Comparison of ENCODE assay signal across 8 cellular contexts in the genomic region with DNA sequence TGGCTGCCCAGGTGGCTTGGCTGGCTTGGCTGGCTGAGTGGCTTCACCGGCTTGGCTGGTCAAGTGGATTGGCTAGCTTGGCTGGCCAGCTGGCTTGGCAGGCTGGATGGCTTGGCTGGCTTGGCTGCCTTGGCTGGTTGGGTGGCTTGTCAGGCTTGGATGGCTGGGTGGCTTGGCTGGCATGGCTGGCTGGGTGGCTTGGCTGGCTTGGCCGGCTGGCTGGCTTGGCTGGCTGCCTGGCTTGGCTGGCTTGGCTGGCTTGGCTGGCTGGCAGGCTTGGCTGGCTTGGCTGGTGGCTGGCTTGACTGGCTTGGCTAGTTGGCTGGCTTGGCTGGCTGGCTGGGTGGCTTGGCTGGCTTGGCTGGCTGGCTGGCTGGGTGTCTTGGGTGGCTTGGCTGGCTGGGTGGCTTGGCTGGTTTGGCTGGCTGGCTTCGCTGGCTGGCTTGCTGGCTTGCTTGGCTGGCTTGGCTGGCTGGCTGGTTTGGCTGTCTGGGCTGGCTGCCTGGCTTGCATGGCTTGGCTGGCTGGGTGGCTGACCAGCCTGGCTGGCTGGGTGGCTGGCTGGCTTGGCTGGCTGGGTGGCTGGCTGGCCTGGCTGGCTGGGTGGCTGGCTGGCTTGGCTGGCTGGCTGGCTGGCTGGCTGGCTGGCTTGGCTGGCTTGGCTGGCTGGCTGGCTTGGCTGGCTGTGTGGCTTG.
DNase-seq lines count a peak whose midpoint lies in the region; ATAC-seq, FAIRE-seq and TF ChIP-seq lines count a peak whose summit lies in the region.
"Not testable (repeated sequence)": the region's sequence is repeated elsewhere in the genome, so short reads cannot be mapped to it uniquely, and the experiment has no call there.

No MANE protein-coding gene starts in this region.

- CTCF ChIA-PET in activated CD8-positive, alpha-beta T cell treated with anti-CD3 and anti-CD28 coated beads, Interleukin-2, amount 10 ng/mL, durations not matched to agents 7 days and 5 days (lab: Charles Lee); activated naive CD4-positive, alpha-beta T cell treated with anti-CD3 and anti-CD28 coated beads for 36 hours (lab: Charles Lee); H1 (lab: Charles Lee; ENCODE audit: partially characterized antibody): not testable (repeated sequence)

- not testable (repeated sequence) for H3K9ac ChIP-seq in H1 (replicated peaks in 1 of 4; ENCODE audit: extremely low read depth in 1 of 4, low read depth in 3 of 4, low read length in 3 of 4)

- H2BK15ac ChIP-seq in H1 (ENCODE audit: low read length) = not testable (repeated sequence)

- peaks cover 17 to 38% (median 32%) of the 10 kb centered on the region in 7 donors for H3K9me3 Mint-ChIP-seq in CD14-positive monocyte
- H3K9me3 Mint-ChIP-seq in activated CD8-positive, alpha-beta T cell treated with anti-CD3 and anti-CD28 coated beads, Interleukin-2, amount 10 ng/mL, durations not matched to agents 7 days and 5 days (ENCODE audit: insufficient read depth); activated naive CD4-positive, alpha-beta T cell treated with anti-CD3 and anti-CD28 coated beads for 36 hours: not testable (repeated sequence)

- not testable (repeated sequence) for H3K56ac ChIP-seq in H1 (replicated peaks; ENCODE audit: insufficient read length, low read depth, low read length)

- not testable (repeated sequence) for H3K4me3 ChIP-seq in RWPE2 (ENCODE audit: severe bottlenecking); H1 (ENCODE audit: extremely low read depth in 1 of 4, insufficient read depth in 2 of 4, low read depth in 3 of 4, low read length in 4 of 4); left lung; ovary

- not testable (repeated sequence) for TF ChIP-seq CTCF in CD14-positive monocyte (IDR thresholded peaks at IDR 0.05); RWPE2 (IDR thresholded peaks at IDR 0.05; ENCODE audit: poor library complexity, severe bottlenecking); H1 (IDR thresholded peaks at IDR 0.05; ENCODE audit: control extremely low read depth in 1 of 3, insufficient read depth in 1 of 3, low read depth in 1 of 3, low read length in 3 of 3); left lung (IDR thresholded peaks at IDR 0.05); ovary (IDR thresholded peaks at IDR 0.05)

- H3K4me1 ChIP-seq in RWPE2 (ENCODE audit: insufficient read depth, poor library complexity, severe bottlenecking); H1 (replicated peaks in 1 of 4; ENCODE audit: control insufficient read depth in 3 of 4, insufficient read depth in 4 of 4, low read length in 3 of 4); left lung; ovary (ENCODE audit: insufficient read depth): not testable (repeated sequence)

- not testable (repeated sequence) for FAIRE-seq in H1 (lab: Jason Lieb, UNC)

- H2BK12ac ChIP-seq in H1 (ENCODE audit: low read depth, low read length) = not testable (repeated sequence)

- not testable (repeated sequence) for H3K4me1 Mint-ChIP-seq in CD14-positive monocyte; activated CD8-positive, alpha-beta T cell treated with anti-CD3 and anti-CD28 coated beads, Interleukin-2, amount 10 ng/mL, durations not matched to agents 7 days and 5 days (ENCODE audit: low read depth); activated naive CD4-positive, alpha-beta T cell treated with anti-CD3 and anti-CD28 coated beads for 36 hours (ENCODE audit: low read depth)

- not testable (repeated sequence) for H4K20me1 ChIP-seq in H1 (replicated peaks in 1 of 2; ENCODE audit: control insufficient read depth in 1 of 2, insufficient read depth in 2 of 2, low read length in 2 of 2)

- not testable (repeated sequence) for H3K9me3 ChIP-seq in RWPE2 (ENCODE audit: severe bottlenecking); left lung
- H3K9me3 ChIP-seq in H1 (ENCODE audit: insufficient read depth in 2 of 2, low read depth in 1 of 2, low read length in 1 of 2) (peaks cover 0 to 24% of the 10 kb centered on the region in 2 experiments; a peak in 1 of 4 replicates), ovary (peaks cover 0 to 11% of the 10 kb centered on the region in 2 donors)

- H2AFZ ChIP-seq in H1 (ENCODE audit: low read length) = not testable (repeated sequence)

- H3K36me3 Mint-ChIP-seq in CD14-positive monocyte; activated CD8-positive, alpha-beta T cell treated with anti-CD3 and anti-CD28 coated beads, Interleukin-2, amount 10 ng/mL, durations not matched to agents 7 days and 5 days (ENCODE audit: low read depth); activated naive CD4-positive, alpha-beta T cell treated with anti-CD3 and anti-CD28 coated beads for 36 hours (ENCODE audit: low read depth): not testable (repeated sequence)

- not testable (repeated sequence) for H3K23ac ChIP-seq in H1 (ENCODE audit: insufficient read length)

- H2BK120ac ChIP-seq in H1 (replicated peaks; ENCODE audit: low read depth, low read length) = not testable (repeated sequence)

- H3K4me3 Mint-ChIP-seq in CD14-positive monocyte; activated CD8-positive, alpha-beta T cell treated with anti-CD3 and anti-CD28 coated beads, Interleukin-2, amount 10 ng/mL, durations not matched to agents 7 days and 5 days; activated naive CD4-positive, alpha-beta T cell treated with anti-CD3 and anti-CD28 coated beads for 36 hours: not testable (repeated sequence)

- not testable (repeated sequence) for H4K5ac ChIP-seq in H1 (ENCODE audit: insufficient read length, low read depth, low read length)

- H3K27ac Mint-ChIP-seq in CD14-positive monocyte = peak overlapping the region in 1 of 7 donors; percentile 7
- H3K27ac Mint-ChIP-seq in activated CD8-positive, alpha-beta T cell treated with anti-CD3 and anti-CD28 coated beads, Interleukin-2, amount 10 ng/mL, durations not matched to agents 7 days and 5 days; activated naive CD4-positive, alpha-beta T cell treated with anti-CD3 and anti-CD28 coated beads for 36 hours: not testable (repeated sequence)

- peak; percentile 15; the same call in 1 of the 3 replicates for ATAC-seq in RWPE2 (ENCODE audit: low read depth)
- ATAC-seq in activated CD8-positive, alpha-beta T cell treated with anti-CD3 and anti-CD28 coated beads, Interleukin-2, amount 10 ng/mL, durations not matched to agents 7 days and 5 days; left lung: not testable (repeated sequence)

- not testable (repeated sequence) for H3K79me1 ChIP-seq in H1 (ENCODE audit: low read depth, low read length)

- H3K18ac ChIP-seq in H1 (ENCODE audit: extremely low read depth, low read length) = peak overlapping the region; percentile 32; the same call in 1 of the 2 replicates

- H3K14ac ChIP-seq in H1 (ENCODE audit: insufficient read length) = not testable (repeated sequence)

- not testable (repeated sequence) for H4K91ac ChIP-seq in H1 (replicated peaks; ENCODE audit: insufficient read length, low read length)

- H3K4ac ChIP-seq in H1 (replicated peaks; ENCODE audit: insufficient read length, low read depth, low read length) = not testable (repeated sequence)

- H2BK20ac ChIP-seq in H1 (ENCODE audit: low read length) = not testable (repeated sequence)

- peak overlapping the region; percentile 82; the same call in 1 of the 2 replicates for H2BK5ac ChIP-seq in H1 (ENCODE audit: low read depth, low read length)

- intact Hi-C loops in CD14-positive monocyte (cut with micrococcal nuclease); activated naive CD4-positive, alpha-beta T cell treated with anti-CD3 and anti-CD28 coated beads for 36 hours (cut with micrococcal nuclease); left lung (cut with DNase I); ovary (cut with DNase I): not testable (repeated sequence)

- not testable (repeated sequence) for H4K8ac ChIP-seq in H1 (ENCODE audit: extremely low read depth, insufficient read depth, low read length)

- H3K4me2 ChIP-seq in H1 (ENCODE audit: insufficient read depth in 1 of 2, low read depth in 2 of 2, low read length in 2 of 2) = not testable (repeated sequence)

- POLR2A ChIA-PET in activated CD8-positive, alpha-beta T cell treated with anti-CD3 and anti-CD28 coated beads, Interleukin-2, amount 10 ng/mL, durations not matched to agents 7 days and 5 days (lab: Charles Lee) = not testable (repeated sequence)
- POLR2A ChIA-PET in H1 (lab: Charles Lee; ENCODE audit: partially characterized antibody) = interaction anchor here (0.7 kb wide), 1 partner anchor 1589 kb away, joined by 3 read pairs; no protein-coding TSS in a partner anchor

- H3K23me2 ChIP-seq in H1 (ENCODE audit: low read depth, low read length) = not testable (repeated sequence)

- H3K27me3 ChIP-seq in RWPE2 (ENCODE audit: insufficient read depth, poor library complexity, severe bottlenecking); H1 (replicated peaks in 1 of 4; ENCODE audit: control insufficient read depth in 3 of 4, extremely low read depth in 1 of 4, insufficient read depth in 3 of 4, low read length in 3 of 4); left lung; ovary: not testable (repeated sequence)

- not testable (repeated sequence) for TF ChIP-seq EP300 in H1 (IDR thresholded peaks at IDR 0.05; ENCODE audit: borderline replicate concordance in 1 of 2, low read depth in 2 of 2, low read length in 2 of 2); ovary (IDR thresholded peaks at IDR 0.05)

- H3K27me3 Mint-ChIP-seq in CD14-positive monocyte (ENCODE audit: low read depth in 3 of 3); activated CD8-positive, alpha-beta T cell treated with anti-CD3 and anti-CD28 coated beads, Interleukin-2, amount 10 ng/mL, durations not matched to agents 7 days and 5 days (ENCODE audit: low read depth); activated naive CD4-positive, alpha-beta T cell treated with anti-CD3 and anti-CD28 coated beads for 36 hours (ENCODE audit: low read depth): not testable (repeated sequence)

- not testable (repeated sequence) for TF ChIP-seq POLR2A in H1 (IDR thresholded peaks at IDR 0.05; ENCODE audit: control extremely low read depth in 1 of 2, low read depth in 2 of 2, low read length in 2 of 2); ovary (IDR thresholded peaks at IDR 0.05)

- 0 out of 2 replicates have a peak overlapping the region, but pooled peaks have one; percentile 15 for H2AK5ac ChIP-seq in H1 (ENCODE audit: low read depth, low read length)

- peak; percentile 61 for DNase-seq in CD14-positive monocyte (ENCODE audit: low spot score)
- peak; percentile 86 for DNase-seq in RWPE2 (ENCODE audit: low spot score)
- DNase-seq in activated CD8-positive, alpha-beta T cell treated with anti-CD3 and anti-CD28 coated beads, Interleukin-2, amount 10 ng/mL, durations not matched to agents 7 days and 5 days = peak; percentile 17
- DNase-seq in activated naive CD4-positive, alpha-beta T cell treated with anti-CD3 and anti-CD28 coated beads for 36 hours = peak; percentile 5
- DNase-seq in H1 (ENCODE audit: low read depth in 1 of 2, low spot score in 2 of 2) = peak in 1 of 2 experiments; percentile 51
- peak; percentile 42 to 86 for DNase-seq in left lung
- DNase-seq in ovary = peak; percentile 14 to 35 (median 21)
- peak; percentile 26 for DNase-seq in stimulated activated CD8-positive, alpha-beta memory T cell treated with anti-CD3 and anti-CD28 coated beads, Interleukin-4, amount 100 ng/mL, for 48 hours

- H3K79me2 ChIP-seq in H1 (ENCODE audit: control insufficient read depth in 1 of 2, insufficient read depth in 2 of 2, low read length in 2 of 2) = not testable (repeated sequence)

- TF ChIP-seq RAD21 in H1 (IDR thresholded peaks at IDR 0.05 in 1 of 2, conservative IDR thresholded peaks at IDR 0.05 in 1 of 2; ENCODE audit: low read depth in 2 of 2, low read length in 2 of 2) = not testable (repeated sequence)

- 79% methylated on average over 3 of the region's 3 CpGs; no CpG with 5 or more reads in 1 of the 2 experiments for WGBS in H1 (ENCODE audit: extremely low coverage in 1 of 2, insufficient coverage in 1 of 2, insufficient read length in 1 of 2, insufficient replicate concordance in 2 of 2, low coverage in 1 of 2, low lambda C conversion rate in 2 of 2, missing lambda C conversion rate in 1 of 2), 2 experiments
- 67 to 76% (median 70%) methylated on average over 3 of the region's 3 CpGs for WGBS in ovary, 3 donors

- H3K36me3 ChIP-seq in RWPE2 (ENCODE audit: low read depth); H1 (ENCODE audit: control insufficient read depth in 2 of 4, insufficient read depth in 4 of 4, low read length in 3 of 4); left lung; ovary: not testable (repeated sequence)

- H3K27ac ChIP-seq in RWPE2 (ENCODE audit: poor library complexity, severe bottlenecking); H1 (ENCODE audit: low read depth, low read length); left lung; ovary: not testable (repeated sequence)
